Comparison of ENCODE assay signal across 20 cellular contexts in the genomic region with DNA sequence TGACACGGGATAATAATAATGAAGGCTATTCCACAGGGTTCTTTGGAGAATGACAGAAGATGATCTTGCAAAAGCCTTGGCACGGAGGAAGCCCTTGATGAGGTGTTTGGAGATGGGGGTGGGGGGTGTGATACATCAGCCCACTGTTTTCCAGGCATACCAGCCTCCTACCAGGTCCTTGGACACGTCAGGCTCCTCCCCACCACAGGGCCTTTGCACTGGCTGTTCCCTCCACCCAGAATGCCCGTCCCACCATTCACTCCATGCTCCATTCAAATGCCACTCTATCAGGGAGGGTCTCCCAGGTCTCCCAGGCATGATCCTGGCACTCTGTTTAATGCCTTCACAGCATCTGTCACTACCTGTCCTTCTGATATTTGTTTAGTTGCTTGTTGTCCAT. TPM values are rescaled to one million over a fixed set of nuclear protein-coding genes. Genes with fewer than 3 reads are reported as not detected.
A peak's percentile ranks its signal among the peaks of the same experiment; 100 is the strongest.
DNase-seq lines count a peak whose midpoint lies in the region; ATAC-seq and TF ChIP-seq lines count a peak whose summit lies in the region.
"Had no signal": no experiment of that assay in that cellular context is flagged by ENCODE, and none has a peak within 500 bp of the region (broad histone marks: within the 10 kb centered on the region; RNA-seq: fewer than 3 reads in every experiment).

No MANE protein-coding gene starts in this region.

- H3K27ac ChIP-seq in BLaER1 (no peak overlapping the region), IMR-90 (ENCODE audit: insufficient read depth, low read length) (no peak overlapping the region), gastrocnemius medialis (peak overlapping the region; percentile 97 to 99 (median 98))

- H3K4me1 Mint-ChIP-seq in naive thymus-derived CD8-positive, alpha-beta T cell, result peaks cover 17 to 29% (median 21%) of the 10 kb centered on the region in 4 donors

- in situ Hi-C loops in IMR-90 (cut with MboI; ENCODE audit: low sequenced_read_pairs), result loop anchor here (25.0 kb wide), 1 partner anchor 885 kb away; a partner anchor contains a TSS
- in situ Hi-C loops in gastrocnemius medialis (cut with MboI; ENCODE audit: low sequenced_read_pairs in 4 of 4), result loop anchor here in 2 of 4 donors (25.0 kb wide), 1 partner anchor 185 kb away; no protein-coding TSS in a partner anchor

- H2BK5ac ChIP-seq in IMR-90 (ENCODE audit: low read depth, low read length, poor library complexity, severe bottlenecking), result no peak overlapping the region

- no peak overlapping the region for H3K4me3 Mint-ChIP-seq in naive thymus-derived CD8-positive, alpha-beta T cell

- TF ChIP-seq POLR2A in IMR-90 (IDR thresholded peaks at IDR 0.05; ENCODE audit: low read depth, low read length), result no peak
- no peak for TF ChIP-seq POLR2A in gastrocnemius medialis (IDR thresholded peaks at IDR 0.05)

- intact Hi-C loops in IMR-90 (cut with micrococcal nuclease) (no loop called here), gastrocnemius medialis (cut with DNase I; ENCODE audit: low total_unique reads) (loop anchor here (2.0 to 10.0 kb wide), 4 partner anchors 14 to 882 kb away; a partner anchor contains a TSS)

- peak overlapping the region; percentile 98 for H3K4me2 ChIP-seq in BLaER1
- H3K4me2 ChIP-seq in IMR-90 (ENCODE audit: low read depth, low read length), result no peak overlapping the region

- H3K4me1 ChIP-seq in BLaER1, result peaks cover 58% of the 10 kb centered on the region
- H3K4me1 ChIP-seq in IMR-90 (ENCODE audit: control insufficient read depth, insufficient read depth, low read length), result no peaks in the 10 kb centered on the region
- H3K4me1 ChIP-seq in gastrocnemius medialis, result peaks cover 43 to 47% of the 10 kb centered on the region in 2 donors

- TF ChIP-seq CTCF in IMR-90 (conservative IDR thresholded peaks at IDR 0.05; ENCODE audit: low read depth, low read length) (no peak), gastrocnemius medialis (IDR thresholded peaks at IDR 0.05 in 4 of 5, conservative IDR thresholded peaks at IDR 0.05 in 1 of 5) (no peak)

- no peak overlapping the region for H2BK20ac ChIP-seq in IMR-90 (ENCODE audit: low read depth, low read length)

- no peaks in the 10 kb centered on the region for H3K27me3 ChIP-seq in BLaER1
- H3K27me3 ChIP-seq in IMR-90 (ENCODE audit: control insufficient read depth, insufficient read depth, low read length), result no peaks in the 10 kb centered on the region
- H3K27me3 ChIP-seq in gastrocnemius medialis, result no peaks in the 10 kb centered on the region

- H3K14ac ChIP-seq in IMR-90 (replicated peaks; ENCODE audit: low read depth, low read length), result no peak overlapping the region

- H3K27ac Mint-ChIP-seq in naive thymus-derived CD8-positive, alpha-beta T cell, result peak overlapping the region in 7 of 10 donors; percentile 6 to 93 (median 59)

- no peak overlapping the region for H3K4ac ChIP-seq in IMR-90 (ENCODE audit: low read depth, low read length)

- H3K9me3 ChIP-seq in BLaER1 (no peaks in the 10 kb centered on the region), IMR-90 (ENCODE audit: control insufficient read depth, insufficient read depth, low read length) (no peaks in the 10 kb centered on the region), gastrocnemius medialis (no peaks in the 10 kb centered on the region)

- H4K20me1 ChIP-seq in BLaER1 (no peaks in the 10 kb centered on the region), IMR-90 (ENCODE audit: insufficient read depth, low read length) (no peaks in the 10 kb centered on the region; the same call in 1 of the 2 replicates)

- no peak overlapping the region for H2AK5ac ChIP-seq in IMR-90 (ENCODE audit: low read depth, low read length)

- H3K36me3 ChIP-seq in BLaER1 (no peaks in the 10 kb centered on the region), IMR-90 (ENCODE audit: control insufficient read depth, insufficient read depth, low read length) (peaks cover 8% of the 10 kb centered on the region; the same call in 1 of the 2 replicates), gastrocnemius medialis (no peaks in the 10 kb centered on the region)

- no peak overlapping the region for H4K91ac ChIP-seq in IMR-90 (ENCODE audit: insufficient read depth, low read depth, low read length)

- CTCF ChIA-PET in IMR-90 (lab: Yijun Ruan, JAX), result no interaction called here

- peaks cover 13% of the 10 kb centered on the region for H3K9me1 ChIP-seq in IMR-90 (ENCODE audit: insufficient read depth, low read length)

- H3K9me3 Mint-ChIP-seq in naive thymus-derived CD8-positive, alpha-beta T cell, result peaks cover 0 to 9% (median 0%) of the 10 kb centered on the region in 9 donors
- H3K9me3 Mint-ChIP-seq: CD4-positive, CD25-positive, alpha-beta regulatory T cell had no signal

- H2BK15ac ChIP-seq in IMR-90 (ENCODE audit: low read depth, low read length), result no peak overlapping the region

- H3K18ac ChIP-seq in IMR-90 (ENCODE audit: low read depth, low read length), result no peak overlapping the region

- no peak overlapping the region for H4K5ac ChIP-seq in IMR-90 (ENCODE audit: low read depth, low read length)

- no peak overlapping the region for H3K56ac ChIP-seq in IMR-90 (ENCODE audit: extremely low read depth, insufficient read depth, low read length)

- H2AFZ ChIP-seq in IMR-90 (replicated peaks; ENCODE audit: low read length, poor library complexity), result no peak overlapping the region

- POLR2A ChIA-PET in IMR-90 (lab: Charles Lee; ENCODE audit: unreplicated experiment), result no interaction called here
- POLR2A ChIA-PET in naive thymus-derived CD8-positive, alpha-beta T cell (lab: Charles Lee), result interaction anchor here (1.1 to 1.9 kb wide), 3 partner anchors 14 to 18 kb away, joined by 3 to 13 read pairs (median 6); no protein-coding TSS in a partner anchor

- TF ChIP-seq RAD21 in IMR-90 (IDR thresholded peaks at IDR 0.05; ENCODE audit: low read length), result no peak

- H4K8ac ChIP-seq in IMR-90 (ENCODE audit: low read depth in 2 of 2, low read length in 2 of 2), result no peak overlapping the region

- dilution Hi-C loops in IMR-90 (cut with HindIII; ENCODE audit: low sequenced_read_pairs, unreplicated experiment), result no loop called here

- H3K4me3 ChIP-seq in BLaER1 (no peak overlapping the region), IMR-90 (ENCODE audit: insufficient read depth, low read depth, low read length) (no peak overlapping the region), gastrocnemius medialis (no peak overlapping the region)
- H3K4me3 ChIP-seq: GM12878 had no signal

- peak overlapping the region; percentile 65 for H2AK9ac ChIP-seq in IMR-90 (replicated peaks; ENCODE audit: low read depth, low read length, poor library complexity)

- DNase-seq in IMR-90 (no peak), gastrocnemius medialis (peak in 1 of 2 donors; percentile 18), kidney glomerular epithelial cell (lab: John Stamatoyannopoulos, UW) (no peak), NCI-H82 treated with DMSO at 0.1 percent for 48 hours (lab: John Stamatoyannopoulos, UW; ENCODE audit: unreplicated experiment) (no peak)
- no peak for DNase-seq in naive thymus-derived CD8-positive, alpha-beta T cell
- DNase-seq in activated CD4-positive, alpha-beta T cell treated with anti-CD3 and anti-CD28 coated beads for 4 hours, result no peak
- DNase-seq: CD4-positive, CD25-positive, alpha-beta regulatory T cell; DND-41; Kasumi-1; NCI-H1694; NCI-H2081; NCI-H2171; NCI-H524 treated with DMSO at 0.1 percent for 48 hours; NCI-H82; OCI-M1 had no signal

- peaks cover 0 to 6% of the 10 kb centered on the region in 2 experiments; a peak in 1 of 4 replicates for H3K79me1 ChIP-seq in IMR-90 (ENCODE audit: low read depth in 1 of 2, low read length in 2 of 2)

- H2BK120ac ChIP-seq in IMR-90 (ENCODE audit: low read depth, low read length), result no peak overlapping the region

- H3K36me3 Mint-ChIP-seq in naive thymus-derived CD8-positive, alpha-beta T cell, result peaks cover 0 to 10% (median 9%) of the 10 kb centered on the region in 3 donors

- BruUV-seq in IMR-90 (replicated peaks; lab: Mats Ljungman, UMichigan), result no TSS peak

- no peak overlapping the region for H3K23ac ChIP-seq in IMR-90 (ENCODE audit: low read depth, low read length)

- 85% methylated on average over 2 of the region's 4 CpGs; no CpG with 5 or more reads in 1 of the 2 experiments for WGBS in IMR-90 (ENCODE audit: extremely low coverage in 2 of 2, insufficient read length in 1 of 2), 2 experiments

- no peaks in the 10 kb centered on the region for H3K27me3 Mint-ChIP-seq in naive thymus-derived CD8-positive, alpha-beta T cell

- ATAC-seq in IMR-90 (ENCODE audit: low read depth) (no peak), gastrocnemius medialis (no peak)
- no peak for ATAC-seq in naive thymus-derived CD8-positive, alpha-beta T cell
- ATAC-seq: GM12878 had no signal

- no peak overlapping the region for H3K9ac ChIP-seq in BLaER1
- no peak overlapping the region for H3K9ac ChIP-seq in IMR-90 (ENCODE audit: low read depth, low read length)

RNA-seq across cellular contexts. Expression of a gene that starts 2.7 kb away (rescaled TPM):
- total RNA-seq in IMR-90 (2012; rRNA removed) (0.90 and 1.1 TPM in 2 replicates), gastrocnemius medialis (10 to 100 TPM; 28.0 to 40.6 (median 32.5) TPM)
- polyA plus RNA-seq in IMR-90 (2012; rRNA removed), result 27.1 and 31.6 TPM in 2 replicates
- 13.7 and 31.4 TPM in 2 replicates for polyA plus RNA-seq in IMR-90 (2012; cell fraction: cytosol; rRNA removed)
- polyA plus RNA-seq in IMR-90 (2012; cell fraction: nucleus; rRNA removed; ENCODE audit: low replicate concordance), result 38.0 and 74.0 TPM in 2 replicates
- total RNA-seq in naive thymus-derived CD8-positive, alpha-beta T cell, result 10 to 100 TPM; 30.3 to 32.6 TPM
- 1 to 10 TPM in 1 of 3 donors, under 1 TPM in 2; 0.57 to 2.0 (median 0.75) TPM for polyA plus RNA-seq in naive thymus-derived CD8-positive, alpha-beta T cell

RNA-seq across cellular contexts. Expression of a gene that starts 17.3 kb away (rescaled TPM):
- total RNA-seq in IMR-90 (2012; rRNA removed) (not detected in 2 replicates), gastrocnemius medialis (1 to 10 TPM in 1 of 4 donors, under 1 TPM in 2, not detected in 1; 0.36 to 1.6 (median 0.38) TPM)
- polyA plus RNA-seq in IMR-90 (2012; rRNA removed), result 0.07 TPM in 1 of 2 replicates, not detected in the other
- 0.04 and 0.05 TPM in 2 replicates for polyA plus RNA-seq in IMR-90 (2012; cell fraction: cytosol; rRNA removed)
- 0.05 and 0.07 TPM in 2 replicates for polyA plus RNA-seq in IMR-90 (2012; cell fraction: nucleus; rRNA removed; ENCODE audit: low replicate concordance)
- total RNA-seq in naive thymus-derived CD8-positive, alpha-beta T cell, result 100 to 1,000 TPM; 218 TPM
- polyA plus RNA-seq in naive thymus-derived CD8-positive, alpha-beta T cell, result 100 to 1,000 TPM in 1 of 3 donors, 10 to 100 TPM in 2; 50.5 to 159 (median 98.9) TPM
- total RNA-seq: H4, MCF 10A, SK-MEL-5 had no signal

RNA-seq across cellular contexts. Expression of a gene that starts 28.3 kb away (rescaled TPM):
- total RNA-seq in IMR-90 (2012; rRNA removed) (40.8 and 44.6 TPM in 2 replicates), gastrocnemius medialis (100 to 1,000 TPM in 1 of 4 donors, 10 to 100 TPM in 3; 69.3 to 142 (median 85.6) TPM)
- 41.0 and 43.1 TPM in 2 replicates for polyA plus RNA-seq in IMR-90 (2012; rRNA removed)
- 18.5 and 19.3 TPM in 2 replicates for polyA plus RNA-seq in IMR-90 (2012; cell fraction: cytosol; rRNA removed)
- polyA plus RNA-seq in IMR-90 (2012; cell fraction: nucleus; rRNA removed; ENCODE audit: low replicate concordance), result 207 and 357 TPM in 2 replicates
- total RNA-seq in naive thymus-derived CD8-positive, alpha-beta T cell, result 100 to 1,000 TPM; 231 to 232 TPM
- polyA plus RNA-seq in naive thymus-derived CD8-positive, alpha-beta T cell, result 10 to 100 TPM; 38.7 to 80.7 (median 40.6) TPM

RNA-seq across cellular contexts. Expression of a gene that starts 32.2 kb away (rescaled TPM):
- not detected in 2 replicates for total RNA-seq in IMR-90 (2012; rRNA removed)
- polyA plus RNA-seq in IMR-90 (2012; rRNA removed), result not detected in 2 replicates
- polyA plus RNA-seq in IMR-90 (2012; cell fraction: cytosol; rRNA removed), result not detected in 2 replicates
- polyA plus RNA-seq in IMR-90 (2012; cell fraction: nucleus; rRNA removed; ENCODE audit: low replicate concordance), result not detected in 2 replicates
- total RNA-seq in naive thymus-derived CD8-positive, alpha-beta T cell, result under 1 TPM; 0.69 to 0.70 TPM
- under 1 TPM; 0.37 to 0.72 (median 0.42) TPM for polyA plus RNA-seq in naive thymus-derived CD8-positive, alpha-beta T cell
- total RNA-seq in gastrocnemius medialis, result not detected
- total RNA-seq: CD4-positive, CD25-positive, alpha-beta regulatory T cell; H4; MCF 10A; SK-MEL-5 had no signal

Comparison
In these comparisons a context has a peak if more than half of its experiments do, and no peak if none do; other contexts are left out.
1. H3K27ac ChIP-seq: peak in gastrocnemius medialis (4 of 4); none in BLaER1 (single experiment) and IMR-90 (single experiment).
2. RNA of a gene that starts 2.7 kb away (total RNA-seq): 28.0 to 40.6 TPM in gastrocnemius medialis and 30.3 to 32.6 TPM in naive thymus-derived CD8-positive, alpha-beta T cell; 0.90 to 1.1 TPM in IMR-90; every median in the first group is over 10 times any median in the second.
3. RNA of a gene that starts 17.3 kb away (total RNA-seq): 218 TPM in naive thymus-derived CD8-positive, alpha-beta T cell; 0.36 to 1.6 TPM in gastrocnemius medialis and not detected in IMR-90; every median in the first group is over 10 times any median in the second.